Comparison of ENCODE assay signal across 1 cellular context in the genomic region with DNA sequence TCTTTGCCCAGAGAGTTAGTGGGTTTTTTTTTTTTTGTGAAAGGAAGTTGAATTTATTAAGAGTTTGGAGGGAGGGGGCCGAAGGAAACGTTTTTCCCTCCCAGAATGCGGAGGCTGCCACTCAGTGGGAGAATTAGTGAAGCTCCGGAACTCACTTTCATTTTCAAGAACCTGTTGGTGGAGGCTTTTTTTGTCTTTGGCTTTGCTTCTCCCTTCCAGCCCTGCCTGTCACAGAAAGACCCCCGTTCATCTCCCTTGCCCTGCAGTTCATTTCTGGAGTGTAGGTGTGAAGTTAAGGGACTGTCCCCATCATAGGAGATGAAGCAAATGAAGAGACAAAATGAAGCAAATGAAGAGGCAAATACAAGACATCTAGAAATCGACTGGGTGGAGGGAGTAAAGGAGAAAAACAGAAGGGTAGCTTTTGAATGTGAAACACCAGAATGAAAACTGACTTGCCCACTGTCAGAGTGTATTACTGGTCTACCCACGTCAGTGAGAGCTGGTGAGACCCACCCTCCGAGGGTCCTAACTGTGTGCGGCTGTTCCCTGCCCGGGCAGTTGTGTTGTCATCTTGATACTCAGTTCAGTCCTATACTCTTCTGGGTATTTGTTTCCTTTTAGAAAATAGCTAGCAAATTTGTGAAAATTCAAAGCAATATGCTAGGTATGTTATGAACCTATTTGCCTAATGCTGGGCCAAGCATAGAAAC.
TF ChIP-seq lines count a peak whose summit lies in the region.

No MANE protein-coding gene starts in this region.

TF ChIP-seq in GM12878, 131 proteins besides CTCF, POLR2A, EP300 and RAD21 (continued from another document):
- TF ChIP-seq, protein P1, sequence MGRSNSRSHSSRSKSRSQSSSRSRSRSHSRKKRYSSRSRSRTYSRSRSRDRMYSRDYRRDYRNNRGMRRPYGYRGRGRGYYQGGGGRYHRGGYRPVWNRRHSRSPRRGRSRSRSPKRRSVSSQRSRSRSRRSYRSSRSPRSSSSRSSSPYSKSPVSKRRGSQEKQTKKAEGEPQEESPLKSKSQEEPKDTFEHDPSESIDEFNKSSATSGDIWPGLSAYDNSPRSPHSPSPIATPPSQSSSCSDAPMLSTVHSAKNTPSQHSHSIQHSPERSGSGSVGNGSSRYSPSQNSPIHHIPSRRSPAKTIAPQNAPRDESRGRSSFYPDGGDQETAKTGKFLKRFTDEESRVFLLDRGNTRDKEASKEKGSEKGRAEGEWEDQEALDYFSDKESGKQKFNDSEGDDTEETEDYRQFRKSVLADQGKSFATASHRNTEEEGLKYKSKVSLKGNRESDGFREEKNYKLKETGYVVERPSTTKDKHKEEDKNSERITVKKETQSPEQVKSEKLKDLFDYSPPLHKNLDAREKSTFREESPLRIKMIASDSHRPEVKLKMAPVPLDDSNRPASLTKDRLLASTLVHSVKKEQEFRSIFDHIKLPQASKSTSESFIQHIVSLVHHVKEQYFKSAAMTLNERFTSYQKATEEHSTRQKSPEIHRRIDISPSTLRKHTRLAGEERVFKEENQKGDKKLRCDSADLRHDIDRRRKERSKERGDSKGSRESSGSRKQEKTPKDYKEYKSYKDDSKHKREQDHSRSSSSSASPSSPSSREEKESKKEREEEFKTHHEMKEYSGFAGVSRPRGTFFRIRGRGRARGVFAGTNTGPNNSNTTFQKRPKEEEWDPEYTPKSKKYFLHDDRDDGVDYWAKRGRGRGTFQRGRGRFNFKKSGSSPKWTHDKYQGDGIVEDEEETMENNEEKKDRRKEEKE (IDR thresholded peaks at IDR 0.05): no peak
- no peak for TF ChIP-seq ASH2L (IDR thresholded peaks at IDR 0.05; ENCODE audit: borderline replicate concordance, low read depth)
- no peak for TF ChIP-seq HDGF (IDR thresholded peaks at IDR 0.05)
- no peak for TF ChIP-seq KDM1A (IDR thresholded peaks at IDR 0.05; ENCODE audit: borderline replicate concordance)
- TF ChIP-seq RBBP5 (conservative IDR thresholded peaks at IDR 0.05): no peak
- peak in 1 of 2 experiments; percentile 44; a peak in 2 of 4 replicates for TF ChIP-seq IKZF2 (IDR thresholded peaks at IDR 0.05)
- peak; percentile 18; the same call in 1 of the 2 replicates for TF ChIP-seq IKZF1 (conservative IDR thresholded peaks at IDR 0.05)
- no peak for TF ChIP-seq ZNF274 (IDR thresholded peaks at IDR 0.05; ENCODE audit: insufficient read depth, insufficient read length)
- TF ChIP-seq ZNF24 (IDR thresholded peaks at IDR 0.05): no peak
- TF ChIP-seq ZBED1 (IDR thresholded peaks at IDR 0.05; ENCODE audit: borderline replicate concordance): no peak
